ENCODE assay signal across 8 cellular contexts in genomic region chr18:50306944-50307343, GRCh38. TPM values are rescaled to one million over a fixed set of nuclear protein-coding genes. Genes with fewer than 3 reads are reported as not detected.
DNase-seq lines count a peak whose midpoint lies in the region; TF ChIP-seq lines count a peak whose summit lies in the region.

No MANE protein-coding gene starts in this region.

- no peak overlapping the region for H3K23ac ChIP-seq in mesendoderm (ENCODE audit: low read length)

- H3K4ac ChIP-seq in mesendoderm (ENCODE audit: low read depth, low read length) = no peak overlapping the region

- no peak for TF ChIP-seq POLR2A in erythroblast (IDR thresholded peaks at IDR 0.05; ENCODE audit: low read length)

- H4K5ac ChIP-seq in mesendoderm (ENCODE audit: low read length) = no peak overlapping the region

- no peak overlapping the region for H2BK5ac ChIP-seq in mesendoderm (ENCODE audit: low read length)

- no peaks in the 10 kb centered on the region for H3K27me3 ChIP-seq in mesendoderm (ENCODE audit: insufficient read depth, low read length, poor library complexity)

- no peak overlapping the region for H4K8ac ChIP-seq in mesendoderm (ENCODE audit: low read depth, low read length)

- H2AK5ac ChIP-seq in mesendoderm (ENCODE audit: low read length) = no peak overlapping the region

- H2BK120ac ChIP-seq in mesendoderm (ENCODE audit: low read depth, low read length) = no peak overlapping the region

- H3K18ac ChIP-seq in mesendoderm (ENCODE audit: low read length) = no peak overlapping the region

- no peak for TF ChIP-seq CTCF in astrocyte of the spinal cord (IDR thresholded peaks at IDR 0.05; ENCODE audit: low read depth, low read length)

- no peak overlapping the region for H3K9ac ChIP-seq in mesendoderm (ENCODE audit: low read length)

- WGBS in mesendoderm (ENCODE audit: extremely low coverage, insufficient coverage, low lambda C conversion rate) = no CpG with 5 or more reads among the region's 8 CpGs

- H3K79me2 ChIP-seq in mesendoderm (ENCODE audit: control insufficient read depth, insufficient read depth, low read length) = no peaks in the 10 kb centered on the region

- no peak overlapping the region for H3K4me2 ChIP-seq in mesendoderm (ENCODE audit: low read length)

- no peak overlapping the region for H3K56ac ChIP-seq in mesendoderm (ENCODE audit: low read length)

- H3K4me3 ChIP-seq in astrocyte of the spinal cord (ENCODE audit: low read depth, low read length) (no peak overlapping the region), mesendoderm (ENCODE audit: low read length) (no peak overlapping the region)

- no peak overlapping the region for H2BK15ac ChIP-seq in mesendoderm (replicated peaks; ENCODE audit: low read depth)

- in situ Hi-C loops in astrocyte of the spinal cord (cut with HindIII; ENCODE audit: low sequenced_read_pairs) = no loop called here

- DNase-seq in AG08396 (ENCODE audit: low spot score) (peak; percentile 25), HK-2 (ENCODE audit: unreplicated experiment) (peak; percentile 3), astrocyte of the spinal cord (ENCODE audit: low read depth, low spot score) (peak; percentile 74), mesendoderm (peak; percentile 38), mucosa of gallbladder (ENCODE audit: low spot score) (no peak), erythroblast (lab: John Stamatoyannopoulos, UW) (no peak), NCI-H1105 (lab: John Stamatoyannopoulos, UW) (no peak), NK-92 (lab: John Stamatoyannopoulos, UW; ENCODE audit: unreplicated experiment) (no peak)

- no peaks in the 10 kb centered on the region for H3K4me1 ChIP-seq in mesendoderm (ENCODE audit: control insufficient read depth, low read depth, low read length)

- H3K36me3 ChIP-seq in mesendoderm (ENCODE audit: control insufficient read depth, insufficient read depth, low read length) = no peaks in the 10 kb centered on the region

- H3K79me1 ChIP-seq in mesendoderm (ENCODE audit: low read length) = no peaks in the 10 kb centered on the region

- no peak overlapping the region for H3K27ac ChIP-seq in mesendoderm (ENCODE audit: low read depth, low read length)

RNA-seq across cellular contexts. Expression of gene CXXC1, which starts 19.5 kb away (rescaled TPM):
- 45.7 TPM for polyA plus RNA-seq in mesendoderm (2013, experiment 1 of 2)
- polyA plus RNA-seq in mesendoderm (2013, experiment 2 of 2) = 46.0 TPM
- 92.2 TPM for total RNA-seq in mucosa of gallbladder

RNA-seq across cellular contexts. Expression of gene MBD1, which starts 25.6 kb away (rescaled TPM):
- polyA plus RNA-seq in mesendoderm (2013, experiment 1 of 2) = 30.1 TPM
- 29.6 TPM for polyA plus RNA-seq in mesendoderm (2013, experiment 2 of 2)
- total RNA-seq in mucosa of gallbladder = 86.7 TPM

RNA-seq across cellular contexts. Expression of gene CFAP53, which starts 40.6 kb away (rescaled TPM):
- 0.20 TPM for polyA plus RNA-seq in mesendoderm (2013, experiment 1 of 2)
- polyA plus RNA-seq in mesendoderm (2013, experiment 2 of 2) = 0.07 TPM
- total RNA-seq in mucosa of gallbladder = 1.5 TPM

Comparison
In these comparisons a context has a peak if more than half of its experiments do, and no peak if none do; other contexts are left out.
1. DNase-seq: peak in AG08396 (single experiment), HK-2 (single experiment), astrocyte of the spinal cord (single experiment) and mesendoderm (single experiment); none in mucosa of gallbladder (single experiment), erythroblast (0 of 2), NCI-H1105 (single experiment) and NK-92 (single experiment).